Comparison of ENCODE assay signal across 8 cellular contexts in the genomic region with DNA sequence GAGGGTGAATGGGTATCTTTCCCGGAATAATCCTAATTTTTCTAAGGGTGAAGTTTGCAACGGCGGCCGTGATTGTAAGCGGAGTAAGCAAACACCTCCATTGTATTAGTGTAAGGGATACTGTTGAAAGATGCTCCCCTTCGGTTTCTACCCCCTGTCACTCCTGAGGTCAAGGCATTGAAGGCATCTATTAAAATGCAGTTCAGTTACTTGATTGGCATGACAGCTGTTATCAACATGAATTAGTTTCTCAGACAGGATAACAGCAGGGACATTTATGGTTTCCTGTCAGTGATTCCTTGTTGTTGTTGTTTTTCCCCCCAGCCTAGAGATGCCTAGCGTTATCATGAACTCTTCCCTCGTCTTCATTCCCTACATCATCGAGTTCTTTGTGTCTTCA. TPM values are rescaled to one million over a fixed set of nuclear protein-coding genes. Genes with fewer than 3 reads are reported as not detected.
A peak's percentile ranks its signal among the peaks of the same experiment; 100 is the strongest.
DNase-seq lines count a peak whose midpoint lies in the region; TF ChIP-seq lines count a peak whose summit lies in the region.

No MANE protein-coding gene starts in this region.

- H3K9me3 ChIP-seq in OCI-LY7 (ENCODE audit: low read length) (no peaks in the 10 kb centered on the region), fibroblast of lung (ENCODE audit: control insufficient read depth, insufficient read depth, low read depth, low read length) (no peaks in the 10 kb centered on the region)

- no peaks in the 10 kb centered on the region for H4K20me1 ChIP-seq in OCI-LY7 (ENCODE audit: insufficient read depth, low read length)
- no peaks in the 10 kb centered on the region for H4K20me1 ChIP-seq in fibroblast of lung (ENCODE audit: control insufficient read depth, extremely low read depth, insufficient read depth, low read length)

- CTCF ChIA-PET in OCI-LY7 (lab: Charles Lee; ENCODE audit: unreplicated experiment) = no interaction called here

- DNase-seq in GM20000 (ENCODE audit: low spot score) (peak; percentile 3), OCI-LY7 (ENCODE audit: low spot score) (no peak), fibroblast of lung (ENCODE audit: low read depth in 2 of 2) (no peak), retinal pigment epithelial cell (ENCODE audit: low read depth) (no peak), hepatic stellate cell (ENCODE audit: low spot score) (no peak), cerebellar nuclear complex (lab: John Stamatoyannopoulos, UW) (no peak), A172 (ENCODE audit: low spot score) (no peak), AML-193 (lab: John Stamatoyannopoulos, UW) (no peak)

- TSS peak; percentile 70 for BruUV-seq in OCI-LY7 (replicated peaks; lab: Mats Ljungman, UMichigan)

- H3K36me3 ChIP-seq in OCI-LY7 (ENCODE audit: insufficient read depth, low read length) (no peaks in the 10 kb centered on the region), fibroblast of lung (ENCODE audit: control insufficient read depth, insufficient read depth, low read length) (no peaks in the 10 kb centered on the region)

- H3K4me1 ChIP-seq in OCI-LY7 (ENCODE audit: insufficient read depth, low read length, poor library complexity, severe bottlenecking) = peaks cover 19% of the 10 kb centered on the region
- H3K4me1 ChIP-seq in fibroblast of lung (ENCODE audit: control insufficient read depth, extremely low read depth, insufficient read depth, low read length) = no peaks in the 10 kb centered on the region

- POLR2A ChIA-PET in OCI-LY7 (lab: Charles Lee) = interaction anchor here (0.5 to 1.6 kb wide), 3 partner anchors 9 to 563 kb away, joined by 3 to 7 read pairs (median 4); partner anchors contain the start of gene ENOX2

- peak overlapping the region; percentile 56; the same call in 1 of the 2 replicates for H2AFZ ChIP-seq in OCI-LY7 (ENCODE audit: low read length)
- peak overlapping the region; percentile 49 for H2AFZ ChIP-seq in fibroblast of lung (ENCODE audit: low read length)

- H3K27ac ChIP-seq in OCI-LY7 (ENCODE audit: low read depth, low read length, poor library complexity, severe bottlenecking) (no peak overlapping the region), fibroblast of lung (ENCODE audit: insufficient read depth, low read length) (peak overlapping the region; percentile 72)

- H3K4me3 ChIP-seq in OCI-LY7 (ENCODE audit: low read depth, low read length, poor library complexity, severe bottlenecking) = peak overlapping the region; percentile 72
- H3K4me3 ChIP-seq in fibroblast of lung (replicated peaks in 1 of 4; ENCODE audit: control extremely low read depth in 1 of 4, insufficient read depth in 1 of 4, low read depth in 3 of 4, low read length in 4 of 4) = peak overlapping the region; percentile 71 to 78 (median 74)
- peak overlapping the region; percentile 81 for H3K4me3 ChIP-seq in retinal pigment epithelial cell (ENCODE audit: low read length)

- peak overlapping the region; percentile 74 for H3K9ac ChIP-seq in fibroblast of lung (ENCODE audit: insufficient read depth, low read length)

- peak overlapping the region; percentile 84 for H3K4me2 ChIP-seq in OCI-LY7 (ENCODE audit: low read length)
- H3K4me2 ChIP-seq in fibroblast of lung (ENCODE audit: extremely low read depth, insufficient read depth, low read length) = peak overlapping the region; percentile 53

- TF ChIP-seq CTCF in GM20000 (IDR thresholded peaks at IDR 0.05; ENCODE audit: extremely low read depth, missing control alignments) (no peak), OCI-LY7 (conservative IDR thresholded peaks at IDR 0.05; ENCODE audit: low read length) (no peak), fibroblast of lung (conservative IDR thresholded peaks at IDR 0.05 in 1 of 2, IDR thresholded peaks at IDR 0.05 in 1 of 2; ENCODE audit: low read depth in 1 of 2, low read length in 2 of 2) (no peak), retinal pigment epithelial cell (conservative IDR thresholded peaks at IDR 0.05; ENCODE audit: low read depth, low read length) (no peak)

- H3K79me2 ChIP-seq in OCI-LY7 (ENCODE audit: insufficient read depth, low read depth, low read length) = no peaks in the 10 kb centered on the region
- no peaks in the 10 kb centered on the region for H3K79me2 ChIP-seq in fibroblast of lung (ENCODE audit: control insufficient read depth, insufficient read depth, low read length)

- intact Hi-C loops in OCI-LY7 (cut with micrococcal nuclease; ENCODE audit: unreplicated experiment) = no loop called here

- H3K9me2 ChIP-seq in OCI-LY7 (ENCODE audit: insufficient read depth, low read length) = no peaks in the 10 kb centered on the region

- H3K27me3 ChIP-seq in fibroblast of lung (ENCODE audit: control insufficient read depth, insufficient read depth, low read length) = no peaks in the 10 kb centered on the region

RNA-seq across cellular contexts. Expression of gene SLC25A14, which starts 0.6 kb away (rescaled TPM):
- 12.6 and 12.9 TPM in 2 replicates for total RNA-seq in OCI-LY7 (2014; rRNA removed; shearing (Covaris generic))
- total RNA-seq in OCI-LY7 (2022) = 16.4 and 19.5 TPM in 2 replicates
- total RNA-seq in fibroblast of lung = 8.0 and 11.2 TPM in 2 replicates
- polyA plus RNA-seq in fibroblast of lung = 11.9 and 15.2 TPM in 2 replicates
- 10.9 and 11.8 TPM in 2 replicates for polyA plus RNA-seq in fibroblast of lung (2012)
- polyA minus RNA-seq in fibroblast of lung (ENCODE audit: low replicate concordance) = 0.39 and 5.5 TPM in 2 replicates
- total RNA-seq in A172 (2014; rRNA removed; shearing (Covaris generic)) = 8.8 and 9.3 TPM in 2 replicates

RNA-seq across cellular contexts. Expression of gene GPR119, which starts 45.2 kb away (rescaled TPM):
- not detected in 2 replicates for total RNA-seq in OCI-LY7 (2014; rRNA removed; shearing (Covaris generic))
- total RNA-seq in OCI-LY7 (2022) = not detected in 2 replicates
- total RNA-seq in fibroblast of lung = not detected in 2 replicates
- not detected in 2 replicates for polyA plus RNA-seq in fibroblast of lung
- polyA plus RNA-seq in fibroblast of lung (2012) = not detected in 2 replicates
- polyA minus RNA-seq in fibroblast of lung (ENCODE audit: low replicate concordance) = 1.4 TPM in 1 of 2 replicates, not detected in the other
- not detected in 2 replicates for total RNA-seq in A172 (2014; rRNA removed; shearing (Covaris generic))
